Comparison of ENCODE assay signal across 8 cellular contexts in the genomic region with DNA sequence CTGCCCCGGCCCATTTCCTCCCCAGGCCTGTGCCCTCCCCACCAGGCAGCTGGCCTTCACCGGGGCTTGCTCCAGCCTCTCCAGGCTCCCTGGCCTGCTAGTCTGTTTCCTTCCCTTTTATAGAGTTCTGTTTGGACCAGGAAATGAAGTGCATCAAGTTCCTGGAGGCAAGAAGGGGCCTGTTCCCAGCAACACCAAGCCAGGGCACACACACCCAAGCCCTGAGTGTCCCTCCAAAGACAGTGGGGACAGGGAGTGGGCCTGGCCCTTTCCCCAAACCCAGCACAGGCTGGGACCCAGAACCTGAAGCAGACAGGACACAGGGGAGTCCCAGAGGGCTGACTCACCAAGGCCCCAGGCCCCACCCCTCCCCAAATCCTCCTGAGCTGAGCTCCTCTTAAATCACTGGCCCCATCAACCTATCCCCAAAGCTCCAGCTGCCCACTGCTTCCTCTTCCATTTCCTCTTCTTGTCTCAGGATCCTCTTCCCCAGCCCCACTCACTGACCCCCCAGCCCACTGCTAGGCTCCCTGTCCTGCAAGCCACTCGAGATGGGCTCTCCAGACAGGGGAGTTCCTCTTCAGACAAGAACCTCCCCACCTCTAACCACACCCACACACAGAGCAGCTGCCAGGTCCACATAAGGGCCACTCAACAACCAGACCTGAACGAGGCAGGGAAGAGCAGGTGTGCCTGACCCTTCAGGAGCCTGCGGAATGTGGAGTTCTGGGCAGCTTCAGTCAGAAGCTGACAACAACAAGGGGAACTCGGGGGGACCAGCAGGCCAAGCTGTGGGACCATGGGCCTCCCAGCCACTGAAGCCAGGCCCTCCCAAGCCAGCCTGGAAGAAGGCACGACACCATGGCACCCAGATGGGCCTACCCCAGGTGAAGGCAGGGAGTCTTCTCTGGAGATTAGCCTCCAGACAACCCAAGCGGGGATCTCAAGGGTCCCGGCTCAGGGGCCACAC.
DNase-seq lines count a peak whose midpoint lies in the region; TF ChIP-seq lines count a peak whose summit lies in the region.

No MANE protein-coding gene starts in this region.

- intact Hi-C loops in breast epithelium (cut with DNase I; ENCODE audit: low total_unique reads), result loop anchor here (2.0 kb wide), 1 partner anchor 52 kb away; no protein-coding TSS in a partner anchor
- intact Hi-C loops in transverse colon (cut with DNase I; ENCODE audit: low total_unique reads), result loop anchor here (10.0 kb wide), 1 partner anchor 46 kb away; no protein-coding TSS in a partner anchor

- no peak for TF ChIP-seq POLR2A in breast epithelium (IDR thresholded peaks at IDR 0.05)
- TF ChIP-seq POLR2A in transverse colon (IDR thresholded peaks at IDR 0.05), result no peak

- H3K4me2 ChIP-seq in mesendoderm (ENCODE audit: low read length), result no peak overlapping the region

- H2AK5ac ChIP-seq in mesendoderm (ENCODE audit: low read length), result no peak overlapping the region

- H3K36me3 ChIP-seq in breast epithelium, result no peaks in the 10 kb centered on the region
- no peaks in the 10 kb centered on the region for H3K36me3 ChIP-seq in mesendoderm (ENCODE audit: control insufficient read depth, insufficient read depth, low read length)
- no peaks in the 10 kb centered on the region for H3K36me3 ChIP-seq in transverse colon

- peak; percentile 15 for DNase-seq in NCI-H82 (lab: John Stamatoyannopoulos, UW)
- no peak for DNase-seq in NCI-H82 treated with DMSO at 0.1 percent for 48 hours (lab: John Stamatoyannopoulos, UW; ENCODE audit: unreplicated experiment)
- peak in 1 of 2 donors; percentile 64 for DNase-seq in breast epithelium (ENCODE audit: low spot score in 2 of 2)
- no peak for DNase-seq in mesendoderm
- no peak for DNase-seq in transverse colon
- DNase-seq in EL, result no peak
- DNase-seq in stimulated activated CD4-positive, alpha-beta T cell treated with anti-CD3 and anti-CD28 coated beads, Interleukin-2, amount 100 ng/mL, for 48 hours, result no peak
- DNase-seq in stimulated activated naive CD4-positive, alpha-beta T cell treated with Interleukin-2 at 50 U/mL for 16 hours (lab: John Stamatoyannopoulos, UW), result no peak

- no peak overlapping the region for H3K18ac ChIP-seq in mesendoderm (ENCODE audit: low read length)

- no peak overlapping the region for H3K23ac ChIP-seq in mesendoderm (ENCODE audit: low read length)

- no peak overlapping the region for H2BK5ac ChIP-seq in mesendoderm (ENCODE audit: low read length)

- peak overlapping the region; percentile 15 for H3K56ac ChIP-seq in mesendoderm (ENCODE audit: low read length)

- H3K4me3 ChIP-seq in breast epithelium (peak overlapping the region in 1 of 3 donors; percentile 28), mesendoderm (ENCODE audit: low read length) (no peak overlapping the region), transverse colon (no peak overlapping the region)

- H3K27me3 ChIP-seq in breast epithelium (no peaks in the 10 kb centered on the region), mesendoderm (ENCODE audit: insufficient read depth, low read length, poor library complexity) (no peaks in the 10 kb centered on the region), transverse colon (no peaks in the 10 kb centered on the region)

- no peak overlapping the region for H3K4ac ChIP-seq in mesendoderm (ENCODE audit: low read depth, low read length)

- in situ Hi-C loops in transverse colon (cut with MboI; ENCODE audit: low pct_ligation_motif_present in 1 of 4, low pct_unique_long_range_greater_than_20kb in 1 of 4, low sequenced_read_pairs in 3 of 4), result no loop called here

- no peak overlapping the region for H3K9ac ChIP-seq in mesendoderm (ENCODE audit: low read length)

- H2BK15ac ChIP-seq in mesendoderm (replicated peaks; ENCODE audit: low read depth), result no peak overlapping the region

- no peak for TF ChIP-seq EP300 in transverse colon (IDR thresholded peaks at IDR 0.05; ENCODE audit: low read depth)

- H3K79me2 ChIP-seq in mesendoderm (ENCODE audit: control insufficient read depth, insufficient read depth, low read length), result no peaks in the 10 kb centered on the region

- no peak overlapping the region for H2BK120ac ChIP-seq in mesendoderm (ENCODE audit: low read depth, low read length)

- no peak overlapping the region for H4K8ac ChIP-seq in mesendoderm (ENCODE audit: low read depth, low read length)

- no peaks in the 10 kb centered on the region for H3K79me1 ChIP-seq in mesendoderm (ENCODE audit: low read length)

- no peak overlapping the region for H4K5ac ChIP-seq in mesendoderm (ENCODE audit: low read length)

- TF ChIP-seq CTCF in breast epithelium (IDR thresholded peaks at IDR 0.05) (no peak), transverse colon (IDR thresholded peaks at IDR 0.05) (no peak)

- H3K4me1 ChIP-seq in breast epithelium (peaks cover 18 to 43% of the 10 kb centered on the region in 2 donors), mesendoderm (ENCODE audit: control insufficient read depth, low read depth, low read length) (no peaks in the 10 kb centered on the region), transverse colon (peaks cover 40 to 89% (median 56%) of the 10 kb centered on the region in 4 donors)

- WGBS in mesendoderm (ENCODE audit: extremely low coverage, insufficient coverage, low lambda C conversion rate), result no CpG with 5 or more reads among the region's 9 CpGs
- WGBS in transverse colon (ENCODE audit: low coverage in 1 of 2), 2 donors, result 34% methylated on average over 9 of the region's 9 CpGs; no CpG with 5 or more reads in 1 of the 2 donors

- H3K27ac ChIP-seq in breast epithelium (peak overlapping the region; percentile 91 to 96), mesendoderm (ENCODE audit: low read depth, low read length) (no peak overlapping the region), transverse colon (peak overlapping the region; percentile 85 to 95 (median 89))

- H3K9me3 ChIP-seq in breast epithelium, result no peaks in the 10 kb centered on the region
- H3K9me3 ChIP-seq in transverse colon, result no peaks in the 10 kb centered on the region
